8 cellular contexts compared by ENCODE assay signal in the genomic region with DNA sequence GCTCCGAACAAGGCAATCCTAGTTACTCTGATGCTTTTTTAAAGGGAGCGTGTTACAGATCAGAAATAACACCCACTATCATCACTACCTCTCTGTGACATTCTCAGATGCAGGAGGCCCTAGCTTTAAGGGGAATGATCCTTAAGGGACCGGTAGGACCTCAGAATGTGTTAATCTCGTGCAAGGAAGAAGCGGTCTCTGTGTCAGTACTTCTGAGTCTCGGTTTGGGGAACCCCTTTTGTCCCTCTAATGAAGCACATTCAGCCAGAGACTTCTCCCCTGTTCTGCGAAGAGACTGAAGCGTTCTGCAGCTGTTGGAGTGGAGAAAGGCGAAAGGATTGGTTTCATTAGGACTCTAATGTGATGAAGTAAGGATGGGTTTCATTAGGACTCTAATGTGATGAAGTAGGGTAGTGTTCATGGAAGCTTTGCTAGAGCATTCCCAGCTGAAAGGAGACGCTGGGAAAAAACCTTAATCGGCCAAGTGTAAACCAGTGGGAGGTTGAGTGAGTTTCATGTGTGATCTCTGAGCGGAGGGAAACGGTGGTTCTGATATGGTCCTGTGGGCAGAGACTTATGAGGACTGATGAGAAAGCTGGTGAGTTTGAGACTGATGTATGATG. TPM values are rescaled to one million over a fixed set of nuclear protein-coding genes. Genes with fewer than 3 reads are reported as not detected.
DNase-seq lines count a peak whose midpoint lies in the region; ATAC-seq and TF ChIP-seq lines count a peak whose summit lies in the region.

No MANE protein-coding gene starts in this region.

- TF ChIP-seq CTCF in SU-DHL-6 (IDR thresholded peaks at IDR 0.05; ENCODE audit: insufficient read depth, low read length, poor library complexity, severe bottlenecking) (no peak), lung (IDR thresholded peaks at IDR 0.05; ENCODE audit: control extremely low read depth, extremely low read depth) (no peak), vagina (IDR thresholded peaks at IDR 0.05) (no peak)

- DNase-seq in lung (ENCODE audit: low spot score): no peak
- DNase-seq in vagina (ENCODE audit: extremely low spot score in 2 of 2): no peak
- DNase-seq in midbrain (lab: John Stamatoyannopoulos, UW): no peak
- DNase-seq in left colon: no peak
- DNase-seq in SIG-M5 (lab: John Stamatoyannopoulos, UW): no peak

- intact Hi-C loops in vagina (cut with DNase I) (loop anchor here (2.0 kb wide), 1 partner anchor 48 kb away; no protein-coding TSS in a partner anchor), left colon (cut with DNase I, micrococcal nuclease) (no loop called here)

- H4K20me1 ChIP-seq in SU-DHL-6 (ENCODE audit: low read depth, low read length): peaks cover 4% of the 10 kb centered on the region; the same call in 1 of the 2 replicates

- no peaks in the 10 kb centered on the region for H3K79me2 ChIP-seq in SU-DHL-6 (ENCODE audit: insufficient read depth, low read length)

- no peaks in the 10 kb centered on the region for H3F3A ChIP-seq in SU-DHL-6 (ENCODE audit: insufficient read depth)

- peaks cover 4 to 5% of the 10 kb centered on the region in 2 donors for H3K4me1 ChIP-seq in lung (ENCODE audit: control insufficient read depth in 2 of 2, insufficient read depth in 2 of 2, low read length in 2 of 2)
- peaks cover 7% of the 10 kb centered on the region for H3K4me1 ChIP-seq in vagina

- ATAC-seq in GM18508 (IDR thresholded peaks at IDR 0.05; ENCODE audit: insufficient read depth, unreplicated experiment) (peak; percentile 30), GM21825 (IDR thresholded peaks at IDR 0.05; ENCODE audit: unreplicated experiment) (peak; percentile 41), lung (ENCODE audit: insufficient read depth, low FRiP score) (no peak), left colon (no peak)

- TF ChIP-seq POLR2A in vagina (IDR thresholded peaks at IDR 0.05): no peak

- 22 to 26% methylated on average over 13 of the region's 13 CpGs for WGBS in lung, 2 donors

- no peaks in the 10 kb centered on the region for H3K9me2 ChIP-seq in SU-DHL-6 (replicated peaks; ENCODE audit: insufficient read depth, low read length)

- H3K9me3 ChIP-seq in SU-DHL-6 (ENCODE audit: insufficient read depth, low read length): no peaks in the 10 kb centered on the region
- peaks cover 0 to 2% of the 10 kb centered on the region in 2 donors for H3K9me3 ChIP-seq in lung (ENCODE audit: control insufficient read depth in 2 of 2, insufficient read depth in 1 of 2, low read length in 1 of 2)
- H3K9me3 ChIP-seq in vagina: no peaks in the 10 kb centered on the region

- H3K4me2 ChIP-seq in SU-DHL-6 (ENCODE audit: low read depth, low read length, poor library complexity, severe bottlenecking): peak overlapping the region; percentile 88

- H3K9ac ChIP-seq in SU-DHL-6 (ENCODE audit: low read length): no peak overlapping the region

- H3K36me3 ChIP-seq in SU-DHL-6 (ENCODE audit: low read length): no peaks in the 10 kb centered on the region
- no peaks in the 10 kb centered on the region for H3K36me3 ChIP-seq in lung (ENCODE audit: control insufficient read depth in 2 of 2, insufficient read depth in 2 of 2, low read length in 2 of 2)
- no peaks in the 10 kb centered on the region for H3K36me3 ChIP-seq in vagina

- no peak overlapping the region for H2AFZ ChIP-seq in SU-DHL-6 (ENCODE audit: low read depth, low read length, severe bottlenecking)

- no peak overlapping the region for H3K27ac ChIP-seq in SU-DHL-6 (ENCODE audit: low read depth, low read length)
- H3K27ac ChIP-seq in lung (ENCODE audit: low read depth in 1 of 2, low read length in 1 of 2): peak overlapping the region; percentile 64 to 91
- H3K27ac ChIP-seq in vagina: no peak overlapping the region

- H3K4me3 ChIP-seq in SU-DHL-6 (ENCODE audit: insufficient read depth, low read length, poor library complexity, severe bottlenecking) (no peak overlapping the region), lung (peak overlapping the region; percentile 64), vagina (peak overlapping the region; percentile 49 to 63)

- no peaks in the 10 kb centered on the region for H3K27me3 ChIP-seq in SU-DHL-6 (ENCODE audit: low read length)
- no peaks in the 10 kb centered on the region for H3K27me3 ChIP-seq in lung (ENCODE audit: control insufficient read depth, insufficient read depth)
- no peaks in the 10 kb centered on the region for H3K27me3 ChIP-seq in vagina

RNA-seq across cellular contexts. Expression of gene PIP5K1B, which starts 1.6 kb away (rescaled TPM):
- 10 to 100 TPM; 20.4 to 28.2 TPM for total RNA-seq in lung
- 10 to 100 TPM in 1 of 2 donors, 1 to 10 TPM in 1; 6.6 to 10.8 TPM for polyA plus RNA-seq in lung
- 2.9 TPM for total RNA-seq in vagina
- 10 to 100 TPM; 83.1 to 91.6 TPM for total RNA-seq in left colon

Comparison
In these comparisons a context has a peak if more than half of its experiments do, and no peak if none do; other contexts are left out.
1. ATAC-seq: peak in GM18508 (single experiment) and GM21825 (single experiment); none in lung (single experiment) and left colon (single experiment).
2. H3K27ac ChIP-seq: peak in lung (2 of 2); none in SU-DHL-6 (single experiment) and vagina (single experiment).